1 cellular context compared by ENCODE assay signal in genomic region chr5:95804765-95805539, GRCh38.
A peak's percentile ranks its signal among the peaks of the same experiment; 100 is the strongest.
TF ChIP-seq lines count a peak whose summit lies in the region.

No MANE protein-coding gene starts in this region.

TF ChIP-seq in HepG2, 621 proteins besides CTCF, POLR2A, EP300 and RAD21:
- no peak for TF ChIP-seq JDP2 (CRISPR knock-in tag; IDR thresholded peaks at IDR 0.05; ENCODE audit: borderline replicate concordance)
- TF ChIP-seq RCOR2 (CRISPR knock-in tag; IDR thresholded peaks at IDR 0.05) = no peak
- TF ChIP-seq FOXP1 (IDR thresholded peaks at IDR 0.05) = no peak
- no peak for TF ChIP-seq FOXP1 (CRISPR knock-in tag; IDR thresholded peaks at IDR 0.05)
- no peak for TF ChIP-seq PAX8 (CRISPR knock-in tag; IDR thresholded peaks at IDR 0.05; ENCODE audit: borderline replicate concordance)
- no peak for TF ChIP-seq ZBTB20 (CRISPR knock-in tag; IDR thresholded peaks at IDR 0.05; ENCODE audit: borderline replicate concordance, low read depth)
- TF ChIP-seq ZNF12 (CRISPR knock-in tag; IDR thresholded peaks at IDR 0.05) = peak; percentile 97
- peak; percentile 25; the same call in 1 of the 2 replicates for TF ChIP-seq HNF4A (CRISPR knock-in tag; IDR thresholded peaks at IDR 0.05)
- peak; percentile 99 for TF ChIP-seq ZNF264 (CRISPR knock-in tag; IDR thresholded peaks at IDR 0.05)
